Comparison of ENCODE assay signal across 8 cellular contexts in genomic region chrX:149938427-149939270, GRCh38. TPM values are rescaled to one million over a fixed set of nuclear protein-coding genes. Genes with fewer than 3 reads are reported as not detected.
DNase-seq lines count a peak whose midpoint lies in the region; ATAC-seq and TF ChIP-seq lines count a peak whose summit lies in the region.

Gene EOLA2, minus strand, starts transcription at chrX:149938491. Its CDS starts 4,617 bp downstream, at chrX:149933874.

- H3K9me3 ChIP-seq in neural progenitor cell (ENCODE audit: low read depth), result no peaks in the 10 kb centered on the region

- H3K4me1 ChIP-seq in foreskin keratinocyte (no peaks in the 10 kb centered on the region), neural progenitor cell (no peaks in the 10 kb centered on the region)

- no peak within 1 kb of the TSS for H2AFZ ChIP-seq in neural progenitor cell (replicated peaks)

- H3K79me2 ChIP-seq in neural progenitor cell (ENCODE audit: low read depth), result peaks cover 11% of the 10 kb centered on the region

- H3K9me3 Mint-ChIP-seq in neural progenitor cell, result peaks cover 9% of the 10 kb centered on the region

- H3K27me3 ChIP-seq in foreskin keratinocyte (no peaks in the 10 kb centered on the region), neural progenitor cell (no peaks in the 10 kb centered on the region)

- in situ Hi-C loops in SK-MEL-5 (cut with HindIII; ENCODE audit: low pct_unique_long_range_greater_than_20kb, low sequenced_read_pairs), result no loop called here

- H3K4me1 Mint-ChIP-seq in neural progenitor cell, result no peaks in the 10 kb centered on the region

- H3K9ac ChIP-seq in neural progenitor cell, result peak within 1 kb of the TSS; percentile 85

- H3F3A ChIP-seq in neural progenitor cell (ENCODE audit: low read depth), result peaks cover 5% of the 10 kb centered on the region

- H3K4me3 Mint-ChIP-seq in neural progenitor cell, result peak within 1 kb of the TSS; percentile 86

- no peaks in the 10 kb centered on the region for H3K36me3 Mint-ChIP-seq in neural progenitor cell

- ATAC-seq in foreskin keratinocyte, result peak; percentile 71

- H3K27ac ChIP-seq in foreskin keratinocyte (peak within 1 kb of the TSS; percentile 82), neural progenitor cell (peak within 1 kb of the TSS; percentile 82)

- H3K4me3 ChIP-seq in HFF-Myc (replicated peaks; ENCODE audit: low read depth, low read length) (peak within 1 kb of the TSS; percentile 88), neural progenitor cell (peak within 1 kb of the TSS; percentile 62)

- no peaks in the 10 kb centered on the region for H3K36me3 ChIP-seq in neural progenitor cell

- peak within 1 kb of the TSS; percentile 83 for H3K4me2 ChIP-seq in neural progenitor cell

- no peak within 1 kb of the TSS for H3K27ac Mint-ChIP-seq in neural progenitor cell

- DNase-seq in GM03348 (ENCODE audit: low spot score) (peak; percentile 77), HFF-Myc (ENCODE audit: extremely low read depth, low read depth) (peak; percentile 94), MV-4-11 (lab: John Stamatoyannopoulos, UW) (peak; percentile 97), SK-MEL-5 (ENCODE audit: low read depth, low spot score) (peak; percentile 97), foreskin keratinocyte (peak; percentile 91 to 94), neural progenitor cell (ENCODE audit: low spot score) (peak; percentile 96), stromal cell of bone marrow (ENCODE audit: low read depth) (peak; percentile 92)
- peak; percentile 91 for DNase-seq in activated naive CD4-positive, alpha-beta T cell treated with Interleukin-2 at 50 U/mL for 16 hours

- H3K27me3 Mint-ChIP-seq in neural progenitor cell (ENCODE audit: insufficient read depth, low read depth), result no peaks in the 10 kb centered on the region

- TF ChIP-seq CTCF in HFF-Myc (IDR thresholded peaks at IDR 0.05; ENCODE audit: low read depth, low read length, missing control alignments), result peak; percentile 60
- TF ChIP-seq CTCF in foreskin keratinocyte (conservative IDR thresholded peaks at IDR 0.05), result peak; percentile 90
- TF ChIP-seq CTCF in neural progenitor cell (IDR thresholded peaks at IDR 0.05), result peak; percentile 64

- no peaks in the 10 kb centered on the region for H4K20me1 ChIP-seq in neural progenitor cell (ENCODE audit: low read depth)

RNA-seq across cellular contexts. Expression of gene EOLA2, which starts in this region (rescaled TPM):
- total RNA-seq in SK-MEL-5 (2014; rRNA removed; shearing (Covaris generic)), result 19.2 and 23.5 TPM in 2 replicates
- 30.8 and 35.3 TPM in 2 replicates for polyA plus RNA-seq in SK-MEL-5 (2015; cell fraction: cytosol; rRNA removed)
- 50.5 and 61.9 TPM in 2 replicates for polyA plus RNA-seq in SK-MEL-5 (2015; cell fraction: nucleus; rRNA removed)
- total RNA-seq in foreskin keratinocyte (20.7 and 22.5 TPM in 2 replicates), neural progenitor cell (ENCODE audit: low replicate concordance) (11.2 and 19.0 TPM in 2 replicates)
- 32.9 and 34.1 TPM in 2 replicates for polyA plus RNA-seq in foreskin keratinocyte

Comparison
In these comparisons a context has a peak if more than half of its experiments do, and no peak if none do; other contexts are left out.
1. Peak in every context shown above with its lines: DNase-seq, ATAC-seq, H3K4me3 ChIP-seq and H3K27ac ChIP-seq.